Comparison of ENCODE assay signal across 39 cellular contexts in the genomic region with DNA sequence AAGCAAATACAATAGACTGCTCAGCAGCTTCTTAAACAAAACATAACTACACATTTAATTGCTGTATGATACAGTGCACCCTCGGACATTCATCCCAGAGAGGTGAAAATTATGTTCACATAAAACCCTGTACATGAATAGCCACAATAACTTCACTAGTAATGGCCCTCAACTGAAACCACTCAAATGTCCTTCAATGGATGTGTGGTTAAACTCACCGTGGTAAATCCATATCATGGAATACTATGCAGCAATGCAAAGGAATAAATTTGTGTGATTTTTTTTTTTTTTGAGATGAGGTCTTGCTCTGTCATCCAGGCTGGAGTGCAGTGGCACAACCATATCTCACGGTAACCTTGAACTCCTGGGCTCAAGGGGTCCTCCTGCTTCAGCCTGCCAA.
"Had no signal": no experiment of that assay in that cellular context is flagged by ENCODE, and none has a peak within 500 bp of the region (broad histone marks: within the 10 kb centered on the region; RNA-seq: fewer than 3 reads in every experiment).

No MANE protein-coding gene starts in this region.

- H3K27me3 Mint-ChIP-seq: activated naive CD4-positive, alpha-beta T cell treated with anti-CD3 and anti-CD28 coated beads, Interleukin-2, amount 10 ng/mL, durations not matched to agents 7 days and 5 days; activated naive CD4-positive, alpha-beta T cell treated with anti-CD3 and anti-CD28 coated beads, Interleukin-2, amount 50 U/mL, for 24 hours; activated naive CD8-positive, alpha-beta T cell; activated naive CD8-positive, alpha-beta T cell treated with anti-CD3 and anti-CD28 coated beads for 36 hours; activated naive CD8-positive, alpha-beta T cell treated with anti-CD3 and anti-CD28 coated beads, Interleukin-2, amount 50 U/mL, for 24 hours; activated T-cell treated with anti-CD3 and anti-CD28 coated beads, Interleukin-2, amount 50 U/mL, for 24 hours; central memory CD8-positive, alpha-beta T cell had no signal

- H3K9me3 ChIP-seq: adrenal gland, ascending aorta, body of pancreas had no signal

- H3K36me3 ChIP-seq: adrenal gland, ascending aorta, brain microvascular endothelial cell, breast epithelium, cardiac muscle cell had no signal

- H3K27ac ChIP-seq: adrenal gland, ascending aorta, body of pancreas, brain microvascular endothelial cell, breast epithelium, cardiac muscle cell had no signal

- H3K9me3 Mint-ChIP-seq: activated naive CD4-positive, alpha-beta T cell treated with anti-CD3 and anti-CD28 coated beads, Interleukin-2, amount 10 ng/mL, durations not matched to agents 7 days and 5 days; activated naive CD4-positive, alpha-beta T cell treated with anti-CD3 and anti-CD28 coated beads, Interleukin-2, amount 50 U/mL, for 72 hours; activated naive CD8-positive, alpha-beta T cell treated with anti-CD3 and anti-CD28 coated beads for 36 hours; activated naive CD8-positive, alpha-beta T cell treated with anti-CD3 and anti-CD28 coated beads, Interleukin-2, amount 10 ng/mL, durations not matched to agents 7 days and 5 days; activated T-helper 1 cell treated with anti-CD3 and anti-CD28 coated beads, Interleukin-12 subunit alpha, Interleukin-12 subunit beta, Interleukin-2, Interleukin-4 antibody, amounts not matched to agents 30 ng/mL and 10 ng/mL and 1 ng/mL, durations not matched to agents 14 hours and 24 hours and 36 hours; central memory CD8-positive, alpha-beta T cell had no signal

- H3K4me3 Mint-ChIP-seq: activated naive CD4-positive, alpha-beta T cell treated with anti-CD3 and anti-CD28 coated beads for 36 hours; activated naive CD4-positive, alpha-beta T cell treated with anti-CD3 and anti-CD28 coated beads, Interleukin-2, amount 10 ng/mL, durations not matched to agents 7 days and 5 days; activated naive CD4-positive, alpha-beta T cell treated with anti-CD3 and anti-CD28 coated beads, Interleukin-2, amount 50 U/mL, for 24 hours; activated naive CD8-positive, alpha-beta T cell; activated naive CD8-positive, alpha-beta T cell treated with anti-CD3 and anti-CD28 coated beads for 36 hours; activated naive CD8-positive, alpha-beta T cell treated with anti-CD3 and anti-CD28 coated beads, Interleukin-2, amount 10 ng/mL, durations not matched to agents 7 days and 5 days; activated naive CD8-positive, alpha-beta T cell treated with anti-CD3 and anti-CD28 coated beads, Interleukin-2, amount 50 U/mL, for 24 hours; activated T-cell treated with anti-CD3 and anti-CD28 coated beads, Interleukin-2, amount 50 U/mL, for 24 hours; activated T-cell treated with anti-CD3 and anti-CD28 coated beads, Interleukin-2, amount 50 U/mL, for 4 hours; activated T-cell treated with anti-CD3 and anti-CD28 coated beads, Interleukin-2, amount 50 U/mL, for 72 hours; activated T-helper 1 cell treated with anti-CD3 and anti-CD28 coated beads, Interleukin-12 subunit alpha, Interleukin-12 subunit beta, Interleukin-2, Interleukin-4 antibody, amounts not matched to agents 30 ng/mL and 10 ng/mL and 1 ng/mL, durations not matched to agents 14 hours and 24 hours and 36 hours; activated T-helper 17 cell treated with anti-CD3 and anti-CD28 coated beads, Interleukin-2, amount 50 U/mL, for 72 hours; brain; central memory CD8-positive, alpha-beta T cell had no signal

- H3K27me3 ChIP-seq: ascending aorta, body of pancreas, brain microvascular endothelial cell, cardiac muscle cell had no signal

- H3K4me1 ChIP-seq: adrenal gland, ascending aorta, body of pancreas, breast epithelium had no signal

- ATAC-seq: activated naive CD4-positive, alpha-beta T cell treated with anti-CD3 and anti-CD28 coated beads, Interleukin-2, amount 50 U/mL, for 72 hours; activated naive CD8-positive, alpha-beta T cell treated with anti-CD3 and anti-CD28 coated beads, Interleukin-2, amount 50 U/mL, for 24 hours; activated T-cell treated with anti-CD3 and anti-CD28 coated beads, Interleukin-2, amount 50 U/mL, for 4 hours; activated T-cell treated with anti-CD3 and anti-CD28 coated beads, Interleukin-2, amount 50 U/mL, for 72 hours; activated T-helper 17 cell treated with anti-CD3 and anti-CD28 coated beads, Interleukin-2, amount 50 U/mL, for 72 hours; body of pancreas had no signal

- DNase-seq: activated effector memory CD4-positive, alpha-beta T cell treated with anti-CD3 and anti-CD28 coated beads, Interleukin-2, amount 50 U/mL, for 16 hours; activated effector memory CD4-positive, alpha-beta T cell treated with Interleukin-2 at 50 U/mL for 16 hours; activated gamma-delta T cell; activated gamma-delta T cell treated with Interleukin-2 at 50 U/mL for 16 hours; activated naive CD4-positive, alpha-beta T cell; activated naive CD4-positive, alpha-beta T cell treated with anti-CD3 and anti-CD28 coated beads for 36 hours; activated naive CD4-positive, alpha-beta T cell treated with anti-CD3 and anti-CD28 coated beads, Interleukin-2, amount 10 ng/mL, durations not matched to agents 7 days and 5 days; activated naive CD4-positive, alpha-beta T cell treated with anti-CD3 and anti-CD28 coated beads, Interleukin-2, amount 50 U/mL, for 16 hours; activated naive CD4-positive, alpha-beta T cell treated with Interleukin-2 at 50 U/mL for 16 hours; activated naive CD8-positive, alpha-beta T cell treated with anti-CD3 and anti-CD28 coated beads for 36 hours; activated naive CD8-positive, alpha-beta T cell treated with anti-CD3 and anti-CD28 coated beads, Interleukin-2, amount 10 ng/mL, durations not matched to agents 7 days and 5 days; activated naive CD8-positive, alpha-beta T cell treated with anti-CD3 and anti-CD28 coated beads, Interleukin-2, amount 50 U/mL, for 24 hours; activated T-cell treated with anti-CD3 and anti-CD28 coated beads, Interleukin-2, amount 50 U/mL, for 24 hours; activated T-cell treated with anti-CD3 and anti-CD28 coated beads, Interleukin-2, amount 50 U/mL, for 4 hours; activated T-cell treated with anti-CD3 and anti-CD28 coated beads, Interleukin-2, amount 50 U/mL, for 48 hours; activated T-cell treated with anti-CD3 and anti-CD28 coated beads, Interleukin-2, amount 50 U/mL, for 72 hours; adrenal gland; amniotic stem cell; amygdala; anterior cingulate cortex; aorta; body of pancreas; brain microvascular endothelial cell; caudate nucleus; central memory CD4-positive, alpha-beta T cell; cerebellar nuclear complex had no signal

- H3K4me3 ChIP-seq: adrenal gland, ascending aorta, body of pancreas, breast epithelium, cardiac muscle cell had no signal

- FAIRE-seq: astrocyte, bronchial epithelial cell had no signal

- H3K27ac Mint-ChIP-seq: activated naive CD4-positive, alpha-beta T cell treated with anti-CD3 and anti-CD28 coated beads for 36 hours; activated naive CD4-positive, alpha-beta T cell treated with anti-CD3 and anti-CD28 coated beads, Interleukin-2, amount 10 ng/mL, durations not matched to agents 7 days and 5 days; activated naive CD4-positive, alpha-beta T cell treated with anti-CD3 and anti-CD28 coated beads, Interleukin-2, amount 50 U/mL, for 24 hours; activated naive CD4-positive, alpha-beta T cell treated with anti-CD3 and anti-CD28 coated beads, Interleukin-2, amount 50 U/mL, for 72 hours; activated naive CD8-positive, alpha-beta T cell; activated naive CD8-positive, alpha-beta T cell treated with anti-CD3 and anti-CD28 coated beads for 36 hours; activated naive CD8-positive, alpha-beta T cell treated with anti-CD3 and anti-CD28 coated beads, Interleukin-2, amount 10 ng/mL, durations not matched to agents 7 days and 5 days; activated naive CD8-positive, alpha-beta T cell treated with anti-CD3 and anti-CD28 coated beads, Interleukin-2, amount 50 U/mL, for 24 hours; activated T-cell treated with anti-CD3 and anti-CD28 coated beads, Interleukin-2, amount 50 U/mL, for 24 hours; activated T-cell treated with anti-CD3 and anti-CD28 coated beads, Interleukin-2, amount 50 U/mL, for 72 hours; activated T-helper 1 cell treated with anti-CD3 and anti-CD28 coated beads, Interleukin-12 subunit alpha, Interleukin-12 subunit beta, Interleukin-2, Interleukin-4 antibody, amounts not matched to agents 30 ng/mL and 10 ng/mL and 1 ng/mL, durations not matched to agents 14 hours and 24 hours and 36 hours; activated T-helper 17 cell treated with anti-CD3 and anti-CD28 coated beads, Interleukin-2, amount 50 U/mL, for 72 hours; activated T-helper 2 cell treated with anti-CD3 and anti-CD28 coated beads, Interferon-gamma antibody, Interleukin-2, Interleukin-4, amounts not matched to agents 10 μg/mL and 5 μg/mL and 100 μg/mL, durations not matched to agents 14 hours and 24 hours and 36 hours; brain had no signal

- H3K36me3 Mint-ChIP-seq: activated naive CD4-positive, alpha-beta T cell treated with anti-CD3 and anti-CD28 coated beads, Interleukin-2, amount 10 ng/mL, durations not matched to agents 7 days and 5 days; activated naive CD4-positive, alpha-beta T cell treated with anti-CD3 and anti-CD28 coated beads, Interleukin-2, amount 50 U/mL, for 72 hours; activated naive CD8-positive, alpha-beta T cell; activated naive CD8-positive, alpha-beta T cell treated with anti-CD3 and anti-CD28 coated beads for 36 hours; activated naive CD8-positive, alpha-beta T cell treated with anti-CD3 and anti-CD28 coated beads, Interleukin-2, amount 10 ng/mL, durations not matched to agents 7 days and 5 days; brain had no signal

- H3K4me1 Mint-ChIP-seq: activated naive CD4-positive, alpha-beta T cell treated with anti-CD3 and anti-CD28 coated beads, Interleukin-2, amount 10 ng/mL, durations not matched to agents 7 days and 5 days; activated naive CD4-positive, alpha-beta T cell treated with anti-CD3 and anti-CD28 coated beads, Interleukin-2, amount 50 U/mL, for 24 hours; activated naive CD8-positive, alpha-beta T cell treated with anti-CD3 and anti-CD28 coated beads for 36 hours; activated naive CD8-positive, alpha-beta T cell treated with anti-CD3 and anti-CD28 coated beads, Interleukin-2, amount 10 ng/mL, durations not matched to agents 7 days and 5 days; activated naive CD8-positive, alpha-beta T cell treated with anti-CD3 and anti-CD28 coated beads, Interleukin-2, amount 50 U/mL, for 24 hours; activated T-helper 17 cell treated with anti-CD3 and anti-CD28 coated beads, Interleukin-2, amount 50 U/mL, for 72 hours; central memory CD8-positive, alpha-beta T cell had no signal
